ENCODE assay signal across 23 cellular contexts in the genomic region with DNA sequence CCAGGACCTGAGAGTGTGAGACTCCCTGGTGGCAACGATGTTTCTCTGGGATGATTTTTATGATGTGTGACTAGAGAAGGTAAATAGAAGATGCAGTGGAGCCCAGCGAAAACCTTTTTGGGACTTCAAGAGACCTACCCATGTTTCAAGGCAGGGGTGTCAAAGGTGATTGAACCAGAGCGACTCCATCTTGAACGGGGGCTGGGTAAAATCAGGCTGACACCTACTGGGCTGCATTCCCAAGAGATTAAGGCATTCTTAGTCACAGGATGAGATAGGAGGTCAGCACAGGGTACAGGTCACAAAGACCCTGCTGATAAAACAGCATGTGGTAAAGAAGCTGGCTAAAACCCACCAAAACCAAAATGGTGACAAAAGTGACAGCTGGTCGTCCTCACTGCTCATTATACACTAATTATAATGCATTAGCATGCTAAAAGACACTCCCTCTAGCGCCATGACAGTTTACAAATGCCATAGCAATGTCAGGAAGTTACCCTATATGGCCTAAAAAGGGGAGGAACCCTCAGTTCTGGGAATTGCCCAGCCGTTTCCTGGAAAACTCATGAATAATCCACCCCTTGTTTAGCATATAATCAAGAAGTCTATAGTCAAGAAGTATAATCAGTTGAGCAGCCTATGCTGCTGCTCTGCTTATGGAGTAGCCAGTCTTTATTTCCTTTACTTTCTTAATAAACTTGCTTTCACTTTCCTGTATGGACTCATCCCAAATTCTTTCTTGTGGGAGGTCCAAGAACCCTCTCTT.
DNase-seq lines count a peak whose midpoint lies in the region; ATAC-seq, FAIRE-seq and TF ChIP-seq lines count a peak whose summit lies in the region.
"Had no signal": no experiment of that assay in that cellular context is flagged by ENCODE, and none has a peak within 500 bp of the region (broad histone marks: within the 10 kb centered on the region; RNA-seq: fewer than 3 reads in every experiment).

No MANE protein-coding gene starts in this region.

- no peaks in the 10 kb centered on the region for H3K9me3 ChIP-seq in right cardiac atrium (ENCODE audit: control insufficient read depth, low read length)
- H3K9me3 ChIP-seq: ascending aorta, gastroesophageal sphincter had no signal

- POLR2A ChIA-PET in T-cell (lab: Charles Lee), result no interaction called here

- CTCF ChIA-PET in T-cell (lab: Charles Lee), result no interaction called here

- 65% methylated on average over 7 of the region's 7 CpGs for WGBS in right cardiac atrium

- H3K4me3 ChIP-seq in right cardiac atrium (ENCODE audit: low read length), result no peak overlapping the region
- H3K4me3 ChIP-seq in coronary artery, result peak overlapping the region; percentile 11
- H3K4me3 ChIP-seq: gastroesophageal sphincter had no signal

- no peak for TF ChIP-seq CTCF in coronary artery (IDR thresholded peaks at IDR 0.05)
- TF ChIP-seq CTCF in nephron (IDR thresholded peaks at IDR 0.05; ENCODE audit: unreplicated experiment in 3 of 3), result no peak

- H3K27ac ChIP-seq in right cardiac atrium (ENCODE audit: low read length) (peak overlapping the region; percentile 53), coronary artery (no peak overlapping the region)
- H3K27ac ChIP-seq: ascending aorta, WERI-Rb-1 had no signal

- no peak for DNase-seq in right cardiac atrium
- no peak for DNase-seq in Right ventricle myocardium superior
- DNase-seq in coronary artery (ENCODE audit: low spot score), result no peak
- no peak for DNase-seq in T-cell
- DNase-seq in T1000 (lab: John Stamatoyannopoulos, UW), result no peak
- no peak for DNase-seq in activated CD4-positive, alpha-beta T cell treated with anti-CD3 and anti-CD28 coated beads for 1 hour
- DNase-seq in GM19239 (ENCODE audit: insufficient read length, low spot score), result no peak
- DNase-seq: activated CD8-positive, alpha-beta T cell treated with anti-CD3 and anti-CD28 coated beads for 36 hours; activated naive CD4-positive, alpha-beta T cell treated with anti-CD3 and anti-CD28 coated beads, Interleukin-2, amount 10 ng/mL, durations not matched to agents 7 days and 5 days; activated T-cell treated with anti-CD3 and anti-CD28 coated beads, Interleukin-2, amount 50 U/mL, for 24 hours; cortex of kidney; GOT3; NCI-H1436 treated with DMSO at 0.1 percent for 48 hours; NCI-H2171; NCI-H526; SHP77; stimulated activated naive B cell treated with anti-CD40 and anti-IgM and Interleukin-4, amounts not matched to agents 10 μg/mL and 1 μg/mL and 100 μg/mL, for 72 hours; WERI-Rb-1 had no signal

- FAIRE-seq in GM19239 (lab: Jason Lieb, UNC), result no peak
- FAIRE-seq: endothelial cell of umbilical vein, G401.6 had no signal

- no peaks in the 10 kb centered on the region for H3K36me3 Mint-ChIP-seq in nephron (ENCODE audit: low read depth)
- no peaks in the 10 kb centered on the region for H3K36me3 Mint-ChIP-seq in T-cell
- H3K36me3 Mint-ChIP-seq: activated naive CD4-positive, alpha-beta T cell treated with anti-CD3 and anti-CD28 coated beads, Interleukin-2, amount 10 ng/mL, durations not matched to agents 7 days and 5 days; stimulated activated naive B cell treated with anti-CD40 and anti-IgM and Interleukin-4, amounts not matched to agents 10 μg/mL and 1 μg/mL and 100 μg/mL, for 72 hours had no signal

- H3K4me3 Mint-ChIP-seq in nephron (no peak overlapping the region), T-cell (no peak overlapping the region)
- H3K4me3 Mint-ChIP-seq: activated CD8-positive, alpha-beta T cell treated with anti-CD3 and anti-CD28 coated beads for 36 hours; activated naive CD4-positive, alpha-beta T cell treated with anti-CD3 and anti-CD28 coated beads, Interleukin-2, amount 10 ng/mL, durations not matched to agents 7 days and 5 days; activated T-cell treated with anti-CD3 and anti-CD28 coated beads, Interleukin-2, amount 50 U/mL, for 24 hours; stimulated activated naive B cell treated with anti-CD40 and anti-IgM and Interleukin-4, amounts not matched to agents 10 μg/mL and 1 μg/mL and 100 μg/mL, for 72 hours had no signal

- ATAC-seq in right cardiac atrium (no peak), Right ventricle myocardium superior (ENCODE audit: poor library complexity) (no peak), T-cell (replicated peaks in 1 of 4) (no peak)
- ATAC-seq: activated CD8-positive, alpha-beta T cell treated with anti-CD3 and anti-CD28 coated beads for 36 hours; stimulated activated naive B cell treated with anti-CD40 and anti-IgM and Interleukin-4, amounts not matched to agents 10 μg/mL and 1 μg/mL and 100 μg/mL, for 72 hours had no signal

- peak overlapping the region; percentile 2 to 58 (median 23) for H3K27ac Mint-ChIP-seq in nephron
- H3K27ac Mint-ChIP-seq in T-cell, result no peak overlapping the region
- H3K27ac Mint-ChIP-seq: activated CD8-positive, alpha-beta T cell treated with anti-CD3 and anti-CD28 coated beads for 36 hours; activated naive CD4-positive, alpha-beta T cell treated with anti-CD3 and anti-CD28 coated beads, Interleukin-2, amount 10 ng/mL, durations not matched to agents 7 days and 5 days; activated T-cell treated with anti-CD3 and anti-CD28 coated beads, Interleukin-2, amount 50 U/mL, for 24 hours; stimulated activated naive B cell treated with anti-CD40 and anti-IgM and Interleukin-4, amounts not matched to agents 10 μg/mL and 1 μg/mL and 100 μg/mL, for 72 hours had no signal

- H3K27me3 ChIP-seq in right cardiac atrium (ENCODE audit: control insufficient read depth, insufficient read depth), result no peaks in the 10 kb centered on the region
- H3K27me3 ChIP-seq: ascending aorta had no signal

- intact Hi-C loops in right cardiac atrium (cut with DNase I) (loop anchor here in 1 of 4 donors (10.0 kb wide), 1 partner anchor 766 kb away; no protein-coding TSS in a partner anchor), Right ventricle myocardium superior (cut with DNase I) (no loop called here)

- H3K9me3 Mint-ChIP-seq in nephron (no peaks in the 10 kb centered on the region), T-cell (peaks cover 0 to 4% (median 0%) of the 10 kb centered on the region in 3 donors)
- H3K9me3 Mint-ChIP-seq: activated CD8-positive, alpha-beta T cell treated with anti-CD3 and anti-CD28 coated beads for 36 hours; activated naive CD4-positive, alpha-beta T cell treated with anti-CD3 and anti-CD28 coated beads, Interleukin-2, amount 10 ng/mL, durations not matched to agents 7 days and 5 days; activated T-cell treated with anti-CD3 and anti-CD28 coated beads, Interleukin-2, amount 50 U/mL, for 24 hours; stimulated activated naive B cell treated with anti-CD40 and anti-IgM and Interleukin-4, amounts not matched to agents 10 μg/mL and 1 μg/mL and 100 μg/mL, for 72 hours had no signal

- H3K27me3 Mint-ChIP-seq in nephron (ENCODE audit: low read depth), result peaks cover 31% of the 10 kb centered on the region
- peaks cover 38 to 43% of the 10 kb centered on the region in 2 donors for H3K27me3 Mint-ChIP-seq in T-cell

- H3K4me1 ChIP-seq in right cardiac atrium (ENCODE audit: control insufficient read depth, insufficient read depth, low read length), result peaks cover 7% of the 10 kb centered on the region
- H3K4me1 ChIP-seq: ascending aorta had no signal

- H3K4me1 Mint-ChIP-seq in nephron, result peaks cover 53% of the 10 kb centered on the region
- H3K4me1 Mint-ChIP-seq in T-cell, result peaks cover 0 to 6% (median 5%) of the 10 kb centered on the region in 3 donors
- H3K4me1 Mint-ChIP-seq: activated naive CD4-positive, alpha-beta T cell treated with anti-CD3 and anti-CD28 coated beads, Interleukin-2, amount 10 ng/mL, durations not matched to agents 7 days and 5 days had no signal

Comparison
In these comparisons a context has a peak if more than half of its experiments do, and no peak if none do; other contexts are left out.
1. H3K27ac Mint-ChIP-seq: peak in nephron (3 of 3); none in T-cell (0 of 2).